ENCODE assay signal across 18 cellular contexts in genomic region chr18:8778824-8779223, GRCh38.
A peak's percentile ranks its signal among the peaks of the same experiment; 100 is the strongest.
DNase-seq lines count a peak whose midpoint lies in the region; TF ChIP-seq lines count a peak whose summit lies in the region.
"Had no signal": no experiment of that assay in that cellular context is flagged by ENCODE, and none has a peak within 500 bp of the region (broad histone marks: within the 10 kb centered on the region; RNA-seq: fewer than 3 reads in every experiment).

No MANE protein-coding gene starts in this region.

- no peak for TF ChIP-seq CTCF in esophagus muscularis mucosa (IDR thresholded peaks at IDR 0.05)
- TF ChIP-seq CTCF in osteoblast (IDR thresholded peaks at IDR 0.05; ENCODE audit: extremely low read depth, low read depth, low read length), result no peak

- H3K36me3 ChIP-seq in esophagus muscularis mucosa, result peaks cover 0 to 15% (median 7%) of the 10 kb centered on the region in 4 donors
- peaks cover 17% of the 10 kb centered on the region for H3K36me3 ChIP-seq in osteoblast (ENCODE audit: insufficient read depth, low read length)

- H3K9me3 ChIP-seq in esophagus muscularis mucosa (no peaks in the 10 kb centered on the region), osteoblast (ENCODE audit: low read depth, low read length) (no peaks in the 10 kb centered on the region)
- H3K9me3 ChIP-seq: MG63 had no signal

- H4K20me1 ChIP-seq in osteoblast (ENCODE audit: insufficient read depth, low read length), result no peaks in the 10 kb centered on the region

- no peak for TF ChIP-seq POLR2A in esophagus muscularis mucosa (IDR thresholded peaks at IDR 0.05; ENCODE audit: low read depth)

- H3K27ac ChIP-seq in esophagus muscularis mucosa (replicated peaks in 1 of 4) (peak overlapping the region in 3 of 4 donors; percentile 8 to 21 (median 11)), osteoblast (ENCODE audit: low read depth, low read length) (no peak overlapping the region)

- DNase-seq in ELF-1 (ENCODE audit: low read depth, low spot score), result peak; percentile 60
- peak; percentile 93 for DNase-seq in NCI-H69 (lab: John Stamatoyannopoulos, UW)
- no peak for DNase-seq in esophagus muscularis mucosa (ENCODE audit: extremely low spot score)
- peak; percentile 76 for DNase-seq in osteoblast (ENCODE audit: insufficient read length, low spot score, missing footprints)
- DNase-seq in NCI-H82 treated with DMSO at 0.1 percent for 48 hours (lab: John Stamatoyannopoulos, UW; ENCODE audit: unreplicated experiment), result no peak
- DNase-seq in germinal center (ENCODE audit: low spot score), result no peak
- DNase-seq in ecto neural progenitor cell (ENCODE audit: low spot score), result no peak
- no peak for DNase-seq in NCI-H2081 (lab: John Stamatoyannopoulos, UW)
- DNase-seq: HCEC 1CT, MG63, NCI-H1092, NCI-H1436, NCI-H2029 treated with DMSO at 0.1 percent for 48 hours, NCI-H2171, NCI-H345, NCI-H524 treated with DMSO at 0.1 percent for 48 hours, Right ventricle myocardium superior had no signal

- 98% methylated on average over 15 of the region's 16 CpGs for WGBS in esophagus muscularis mucosa

- no peak for TF ChIP-seq EP300 in esophagus muscularis mucosa (IDR thresholded peaks at IDR 0.05)

- intact Hi-C loops in esophagus muscularis mucosa (cut with DNase I), result no loop called here

- no peak overlapping the region for H3K4me2 ChIP-seq in osteoblast (ENCODE audit: insufficient read depth, low read length)

- H3K4me3 ChIP-seq in esophagus muscularis mucosa, result no peak overlapping the region
- H3K4me3 ChIP-seq in osteoblast (ENCODE audit: insufficient read depth, low read length), result no peak overlapping the region
- H3K4me3 ChIP-seq: K562, MG63 had no signal

- H3K4me1 ChIP-seq in esophagus muscularis mucosa, result peaks cover 0 to 58% (median 47%) of the 10 kb centered on the region in 4 donors
- no peaks in the 10 kb centered on the region for H3K4me1 ChIP-seq in osteoblast (ENCODE audit: insufficient read depth, low read length)

- no peak overlapping the region for H2AFZ ChIP-seq in osteoblast (ENCODE audit: low read length)

- H3K27me3 ChIP-seq in esophagus muscularis mucosa, result no peaks in the 10 kb centered on the region
- no peaks in the 10 kb centered on the region for H3K27me3 ChIP-seq in osteoblast (ENCODE audit: insufficient read depth, low read length)
- H3K27me3 ChIP-seq: MG63 had no signal

- peaks cover 4% of the 10 kb centered on the region for H3K79me2 ChIP-seq in osteoblast (ENCODE audit: insufficient read depth, low read length)

Comparison
In these comparisons a context has a peak if more than half of its experiments do, and no peak if none do; other contexts are left out.
1. DNase-seq: peak in ELF-1 (single experiment), NCI-H69 (single experiment) and osteoblast (single experiment); none in esophagus muscularis mucosa (single experiment), NCI-H82 treated with DMSO at 0.1 percent for 48 hours (single experiment), germinal center (single experiment), ecto neural progenitor cell (single experiment) and NCI-H2081 (0 of 2).